In genomic region chr2:187982668-187983067, GRCh38 we compare ENCODE assay signal across 1 cellular context.
A peak's percentile ranks its signal among the peaks of the same experiment; 100 is the strongest.
TF ChIP-seq lines count a peak whose summit lies in the region.

No MANE protein-coding gene starts in this region.

TF ChIP-seq in GM12878, 131 proteins besides CTCF, POLR2A, EP300 and RAD21 (continued from another document):
- TF ChIP-seq HSF1 (IDR thresholded peaks at IDR 0.05; ENCODE audit: low read depth, low read length) (no peak), FOXK2 (IDR thresholded peaks at IDR 0.05) (no peak), DPF2 (IDR thresholded peaks at IDR 0.05) (no peak), YBX1 (IDR thresholded peaks at IDR 0.05) (no peak), MEF2B (IDR thresholded peaks at IDR 0.05; ENCODE audit: partially characterized antibody, poor library complexity, severe bottlenecking) (peak; percentile 85), POLR2AphosphoS2 (IDR thresholded peaks at IDR 0.05; ENCODE audit: low read depth, low read length) (no peak), EED (IDR thresholded peaks at IDR 0.05; ENCODE audit: low read depth) (no peak), SP1 (IDR thresholded peaks at IDR 0.05; ENCODE audit: low read depth, low read length) (no peak), MTA2 (IDR thresholded peaks at IDR 0.05; ENCODE audit: low read depth) (no peak), RUNX3 (IDR thresholded peaks at IDR 0.05; ENCODE audit: low read length) (peak; percentile 91), CBX5 (IDR thresholded peaks at IDR 0.05; ENCODE audit: low read depth) (no peak), SPI1 (IDR thresholded peaks at IDR 0.05; ENCODE audit: borderline replicate concordance, insufficient read depth, low read depth, low read length) (no peak), BCL11A (IDR thresholded peaks at IDR 0.05; ENCODE audit: low read depth, low read length) (no peak)
TF ChIP-seq in GM12878: peak in this region for 9.
